Comparison of ENCODE assay signal across 8 cellular contexts in genomic region chr11:72591785-72592490, GRCh38.
DNase-seq lines count a peak whose midpoint lies in the region; ATAC-seq and TF ChIP-seq lines count a peak whose summit lies in the region.

No MANE protein-coding gene starts in this region.

- WGBS in mesenchymal stem cell = 48% methylated on average over 7 of the region's 10 CpGs
- WGBS in thyroid gland, 2 donors = 44 to 48% methylated on average over 10 of the region's 10 CpGs

- H3K9ac ChIP-seq in mesenchymal stem cell (ENCODE audit: low read length) = no peak overlapping the region

- H3K4me3 ChIP-seq in mesenchymal stem cell (ENCODE audit: insufficient read depth in 1 of 2, low read depth in 1 of 2, low read length in 2 of 2) (no peak overlapping the region), thyroid gland (replicated peaks in 1 of 3) (no peak overlapping the region), HAP-1 (no peak overlapping the region)

- H2BK5ac ChIP-seq in mesenchymal stem cell (ENCODE audit: low read depth, low read length, poor library complexity, severe bottlenecking) = no peak overlapping the region

- H3K23ac ChIP-seq in mesenchymal stem cell (ENCODE audit: low read length in 2 of 2) = no peak overlapping the region

- H3K27me3 Mint-ChIP-seq in activated naive CD8-positive, alpha-beta T cell treated with anti-CD3 and anti-CD28 coated beads, Interleukin-2, amount 50 U/mL, for 24 hours = peaks cover 45% of the 10 kb centered on the region

- H4K8ac ChIP-seq in mesenchymal stem cell (ENCODE audit: low read length) = no peak overlapping the region

- peak; percentile 77 for ATAC-seq in activated naive CD8-positive, alpha-beta T cell treated with anti-CD3 and anti-CD28 coated beads, Interleukin-2, amount 50 U/mL, for 24 hours

- no peak overlapping the region for H2BK120ac ChIP-seq in mesenchymal stem cell (ENCODE audit: low read depth, low read length)

- no peaks in the 10 kb centered on the region for H3K9me3 ChIP-seq in mesenchymal stem cell (ENCODE audit: control insufficient read depth, low read length)
- H3K9me3 ChIP-seq in thyroid gland = no peaks in the 10 kb centered on the region
- H3K9me3 ChIP-seq in HAP-1 = no peaks in the 10 kb centered on the region

- no peak overlapping the region for H3K4ac ChIP-seq in mesenchymal stem cell (ENCODE audit: low read depth in 1 of 2, low read length in 2 of 2)

- H2AFZ ChIP-seq in mesenchymal stem cell (ENCODE audit: low read depth, low read length) = no peak overlapping the region

- TF ChIP-seq CTCF in thyroid gland (IDR thresholded peaks at IDR 0.05) = no peak

- TF ChIP-seq POLR2A in thyroid gland (IDR thresholded peaks at IDR 0.05) = no peak

- no peak overlapping the region for H3K14ac ChIP-seq in mesenchymal stem cell (ENCODE audit: low read length in 2 of 2)

- H3K36me3 ChIP-seq in mesenchymal stem cell (ENCODE audit: control insufficient read depth in 1 of 2, insufficient read depth in 2 of 2, low read depth in 1 of 2, low read length in 2 of 2) = no peaks in the 10 kb centered on the region
- no peaks in the 10 kb centered on the region for H3K36me3 ChIP-seq in thyroid gland
- no peaks in the 10 kb centered on the region for H3K36me3 ChIP-seq in HAP-1 (replicated peaks)

- no peak overlapping the region for H2BK15ac ChIP-seq in mesenchymal stem cell (ENCODE audit: low read depth, poor library complexity, severe bottlenecking)

- no peak overlapping the region for H4K91ac ChIP-seq in mesenchymal stem cell (ENCODE audit: low read length)

- intact Hi-C loops in thyroid gland (cut with DNase I) = no loop called here

- H3K18ac ChIP-seq in mesenchymal stem cell (ENCODE audit: low read depth in 1 of 2, low read length in 2 of 2) = no peak overlapping the region

- no peaks in the 10 kb centered on the region for H3K9me3 Mint-ChIP-seq in activated naive CD8-positive, alpha-beta T cell treated with anti-CD3 and anti-CD28 coated beads, Interleukin-2, amount 50 U/mL, for 24 hours

- no peaks in the 10 kb centered on the region for H3K36me3 Mint-ChIP-seq in activated naive CD8-positive, alpha-beta T cell treated with anti-CD3 and anti-CD28 coated beads, Interleukin-2, amount 50 U/mL, for 24 hours (ENCODE audit: low read depth)

- no peak overlapping the region for H3K4me2 ChIP-seq in mesenchymal stem cell (ENCODE audit: low read length, poor library complexity, severe bottlenecking)

- no peak overlapping the region for H3K27ac Mint-ChIP-seq in activated naive CD8-positive, alpha-beta T cell treated with anti-CD3 and anti-CD28 coated beads, Interleukin-2, amount 50 U/mL, for 24 hours

- H3K4me3 Mint-ChIP-seq in activated naive CD8-positive, alpha-beta T cell treated with anti-CD3 and anti-CD28 coated beads, Interleukin-2, amount 50 U/mL, for 24 hours = no peak overlapping the region

- H3K27ac ChIP-seq in mesenchymal stem cell (ENCODE audit: low read length, poor library complexity, severe bottlenecking) (no peak overlapping the region), thyroid gland (no peak overlapping the region)

- H3K4me1 ChIP-seq in mesenchymal stem cell (ENCODE audit: control insufficient read depth, insufficient read depth, low read depth, low read length) = peaks cover 12% of the 10 kb centered on the region
- peaks cover 7 to 11% of the 10 kb centered on the region in 2 donors for H3K4me1 ChIP-seq in thyroid gland
- no peaks in the 10 kb centered on the region for H3K4me1 ChIP-seq in HAP-1

- H2BK12ac ChIP-seq in mesenchymal stem cell (ENCODE audit: low read length in 2 of 2) = no peak overlapping the region

- no peaks in the 10 kb centered on the region for H3K79me1 ChIP-seq in mesenchymal stem cell (replicated peaks; ENCODE audit: low read length, poor library complexity, severe bottlenecking)

- H3K27me3 ChIP-seq in mesenchymal stem cell (ENCODE audit: control insufficient read depth in 1 of 2, insufficient read depth in 1 of 2, low read length in 2 of 2) (peaks cover 93 to 98% of the 10 kb centered on the region in 2 experiments), thyroid gland (no peaks in the 10 kb centered on the region), HAP-1 (ENCODE audit: low read depth) (peaks cover 17% of the 10 kb centered on the region)

- H3K4me1 Mint-ChIP-seq in activated naive CD8-positive, alpha-beta T cell treated with anti-CD3 and anti-CD28 coated beads, Interleukin-2, amount 50 U/mL, for 24 hours = peaks cover 31% of the 10 kb centered on the region

- in situ Hi-C loops in HAP-1 (cut with MboI; ENCODE audit: low sequenced_read_pairs) = no loop called here

- H2AK5ac ChIP-seq in mesenchymal stem cell (ENCODE audit: low read length, severe bottlenecking) = no peak overlapping the region

- DNase-seq in NCI-H1436 (lab: John Stamatoyannopoulos, UW) = peak; percentile 84
- DNase-seq in activated CD4-positive, CD25-positive, alpha-beta regulatory T cell (lab: John Stamatoyannopoulos, UW) = peak in 3 of 4 experiments; percentile 5 to 32 (median 22)
- DNase-seq in activated naive CD8-positive, alpha-beta T cell treated with anti-CD3 and anti-CD28 coated beads, Interleukin-2, amount 50 U/mL, for 24 hours = peak; percentile 55
- DNase-seq in stimulated activated CD8-positive, alpha-beta memory T cell treated with anti-CD3 and anti-CD28 coated beads, Interleukin-15, amount 100 ng/mL, for 48 hours (ENCODE audit: low read depth in 2 of 2) = peak; percentile 42 to 62
- no peak for DNase-seq in mesenchymal stem cell
- no peak for DNase-seq in thyroid gland
- DNase-seq in HAP-1 (ENCODE audit: low spot score in 2 of 2) = no peak
- no peak for DNase-seq in cortex of kidney (lab: John Stamatoyannopoulos, UW)

Comparison
In these comparisons a context has a peak if more than half of its experiments do, and no peak if none do; other contexts are left out.
1. DNase-seq: peak in NCI-H1436 (single experiment), activated CD4-positive, CD25-positive, alpha-beta regulatory T cell (3 of 4), activated naive CD8-positive, alpha-beta T cell treated with anti-CD3 and anti-CD28 coated beads, Interleukin-2, amount 50 U/mL, for 24 hours (single experiment) and stimulated activated CD8-positive, alpha-beta memory T cell treated with anti-CD3 and anti-CD28 coated beads, Interleukin-15, amount 100 ng/mL, for 48 hours (2 of 2); none in mesenchymal stem cell (single experiment), thyroid gland (0 of 2), HAP-1 (0 of 2) and cortex of kidney (single experiment).